9 cellular contexts compared by ENCODE assay signal in the genomic region with DNA sequence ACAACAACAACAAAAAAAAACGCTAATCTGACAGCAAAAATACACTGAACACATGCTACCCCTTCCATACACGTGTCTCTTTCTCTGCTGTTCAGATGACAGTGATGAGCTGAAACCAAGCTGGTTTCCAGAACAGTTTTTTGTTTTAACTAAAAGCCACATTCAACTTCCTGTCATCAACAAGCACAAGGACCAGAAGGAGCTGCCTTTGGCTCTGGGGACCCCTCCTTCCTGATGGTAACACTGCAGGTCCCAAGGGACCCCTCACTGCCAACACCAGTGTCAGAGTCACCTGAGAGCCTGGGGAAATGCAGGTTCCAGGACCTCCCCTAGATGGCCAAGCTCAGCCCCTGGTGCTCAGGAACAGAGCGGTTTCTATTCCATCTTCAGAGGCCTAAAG. TPM values are rescaled to one million over a fixed set of nuclear protein-coding genes. Genes with fewer than 3 reads are reported as not detected.
DNase-seq lines count a peak whose midpoint lies in the region; ATAC-seq and TF ChIP-seq lines count a peak whose summit lies in the region.
"Had no signal": no experiment of that assay in that cellular context is flagged by ENCODE, and none has a peak within 500 bp of the region (broad histone marks: within the 10 kb centered on the region; RNA-seq: fewer than 3 reads in every experiment).

No MANE protein-coding gene starts in this region.

- H3K27ac Mint-ChIP-seq in activated naive CD4-positive, alpha-beta T cell treated with anti-CD3 and anti-CD28 coated beads, Interleukin-2, amount 50 U/mL, for 72 hours = peak overlapping the region; percentile 44 to 63

- H3K27ac ChIP-seq in foreskin keratinocyte = no peak overlapping the region

- H3K4me3 ChIP-seq in GM12864 (ENCODE audit: low read depth, low read length) = no peak overlapping the region

- peaks cover 0 to 11% of the 10 kb centered on the region in 2 donors for H3K36me3 Mint-ChIP-seq in activated naive CD4-positive, alpha-beta T cell treated with anti-CD3 and anti-CD28 coated beads, Interleukin-2, amount 50 U/mL, for 72 hours

- no peaks in the 10 kb centered on the region for H3K9me3 Mint-ChIP-seq in activated naive CD4-positive, alpha-beta T cell treated with anti-CD3 and anti-CD28 coated beads, Interleukin-2, amount 50 U/mL, for 72 hours

- in situ Hi-C loops in G401 (cut with HindIII; ENCODE audit: low sequenced_read_pairs) = no loop called here

- DNase-seq in GM12864 (ENCODE audit: low read depth) (peak; percentile 41), activated gamma-delta T cell treated with Interleukin-2 at 50 U/mL for 16 hours (no peak), foreskin keratinocyte (no peak), G401 (ENCODE audit: low spot score) (no peak), iPS-NIHi11 (ENCODE audit: low spot score) (no peak)
- DNase-seq in activated naive CD4-positive, alpha-beta T cell treated with anti-CD3 and anti-CD28 coated beads, Interleukin-2, amount 50 U/mL, for 72 hours (ENCODE audit: low spot score in 2 of 2) = no peak

- TF ChIP-seq CTCF in GM12864 (IDR thresholded peaks at IDR 0.05; ENCODE audit: low read depth, low read length, missing control alignments) (no peak), foreskin keratinocyte (conservative IDR thresholded peaks at IDR 0.05) (no peak)

- no peaks in the 10 kb centered on the region for H3K27me3 ChIP-seq in foreskin keratinocyte

- no peaks in the 10 kb centered on the region for H3K4me1 ChIP-seq in foreskin keratinocyte

- ATAC-seq in GM19452 (IDR thresholded peaks at IDR 0.05; ENCODE audit: unreplicated experiment) (peak; percentile 85), HG03280 (IDR thresholded peaks at IDR 0.05; ENCODE audit: unreplicated experiment) (peak; percentile 69), foreskin keratinocyte (no peak)
- peak; percentile 36 to 64 for ATAC-seq in activated naive CD4-positive, alpha-beta T cell treated with anti-CD3 and anti-CD28 coated beads, Interleukin-2, amount 50 U/mL, for 72 hours

RNA-seq across cellular contexts. Expression of gene CST7, which starts 6.0 kb away (rescaled TPM):
- total RNA-seq in activated naive CD4-positive, alpha-beta T cell treated with anti-CD3 and anti-CD28 coated beads, Interleukin-2, amount 50 U/mL, for 72 hours = 10 to 100 TPM; 29.8 to 50.3 TPM
- total RNA-seq in foreskin keratinocyte = not detected in 2 replicates
- polyA plus RNA-seq in foreskin keratinocyte = not detected in 2 replicates
- not detected in 2 replicates for total RNA-seq in G401 (2014; rRNA removed; shearing (Covaris generic))
- polyA plus RNA-seq: neural cell had no signal

RNA-seq across cellular contexts. Expression of gene APMAP, which starts 37.5 kb away (rescaled TPM):
- total RNA-seq in activated naive CD4-positive, alpha-beta T cell treated with anti-CD3 and anti-CD28 coated beads, Interleukin-2, amount 50 U/mL, for 72 hours = 10 to 100 TPM; 33.7 to 57.6 TPM
- total RNA-seq in foreskin keratinocyte = 67.8 and 70.8 TPM in 2 replicates
- polyA plus RNA-seq in foreskin keratinocyte = 62.4 and 67.2 TPM in 2 replicates
- 94.6 and 98.6 TPM in 2 replicates for total RNA-seq in G401 (2014; rRNA removed; shearing (Covaris generic))

Comparison
In these comparisons a context has a peak if more than half of its experiments do, and no peak if none do; other contexts are left out.
1. RNA of gene CST7, which starts 6.0 kb away (total RNA-seq): 29.8 to 50.3 TPM in activated naive CD4-positive, alpha-beta T cell treated with anti-CD3 and anti-CD28 coated beads, Interleukin-2, amount 50 U/mL, for 72 hours; not detected in foreskin keratinocyte and not detected in G401; every median in the first group is over 10 times any median in the second.